In genomic region chr2:217840522-217840921, GRCh38 we compare ENCODE assay signal across 23 cellular contexts.
DNase-seq lines count a peak whose midpoint lies in the region; ATAC-seq, FAIRE-seq and TF ChIP-seq lines count a peak whose summit lies in the region.
"Had no signal": no experiment of that assay in that cellular context is flagged by ENCODE, and none has a peak within 500 bp of the region (broad histone marks: within the 10 kb centered on the region; RNA-seq: fewer than 3 reads in every experiment).

No MANE protein-coding gene starts in this region.

- peak in 2 of 3 donors; percentile 50 to 59 for DNase-seq in right cardiac atrium
- DNase-seq in psoas muscle, result peak in 1 of 2 donors; percentile 53
- no peak for DNase-seq in transverse colon
- DNase-seq in T-helper 2 cell, result no peak
- no peak for DNase-seq in activated CD4-positive, alpha-beta T cell treated with anti-CD3 and anti-CD28 coated beads, Interleukin-2, amount 50 U/mL, for 1 hour
- no peak for DNase-seq in GM12892 (ENCODE audit: insufficient read length)
- DNase-seq: activated CD4-positive, alpha-beta memory T cell treated with anti-CD3 and anti-CD28 coated beads for 36 hours; activated CD8-positive, alpha-beta memory T cell treated with anti-CD3 and anti-CD28 coated beads, Interleukin-2, amount 50 U/mL, for 48 hours; aorta; central memory CD4-positive, alpha-beta T cell; DMS53; H9; IMR-90; NCI-H1105 treated with DMSO at 0.1 percent for 48 hours; NCI-H2081; NCI-H774; RPMI8226; stimulated activated naive CD4-positive, alpha-beta T cell treated with Interleukin-2 at 50 U/mL for 16 hours; T-helper 1 cell; trophoblast cell had no signal

- H3K9me3 ChIP-seq in right cardiac atrium (ENCODE audit: control insufficient read depth, low read length) (no peaks in the 10 kb centered on the region), psoas muscle (no peaks in the 10 kb centered on the region), transverse colon (no peaks in the 10 kb centered on the region)

- in situ Hi-C loops in transverse colon (cut with MboI; ENCODE audit: low pct_ligation_motif_present in 1 of 4, low pct_unique_long_range_greater_than_20kb in 1 of 4, low sequenced_read_pairs in 3 of 4), result no loop called here

- H3K4me3 ChIP-seq in right cardiac atrium (ENCODE audit: low read length) (no peak overlapping the region), psoas muscle (no peak overlapping the region), transverse colon (no peak overlapping the region)
- H3K4me3 ChIP-seq: BLaER1 had no signal

- 81% methylated on average over 3 of the region's 3 CpGs for WGBS in right cardiac atrium
- WGBS in psoas muscle, 3 donors, result 66 to 96% (median 74%) methylated on average over 3 of the region's 3 CpGs
- 86% methylated on average over 3 of the region's 3 CpGs; no CpG with 5 or more reads in 1 of the 2 donors for WGBS in transverse colon (ENCODE audit: low coverage in 1 of 2), 2 donors

- peaks cover 70% of the 10 kb centered on the region for H3K4me1 ChIP-seq in right cardiac atrium (ENCODE audit: control insufficient read depth, insufficient read depth, low read length)
- peaks cover 98% of the 10 kb centered on the region for H3K4me1 ChIP-seq in psoas muscle
- H3K4me1 ChIP-seq in transverse colon, result peaks cover 11 to 61% (median 31%) of the 10 kb centered on the region in 4 donors
- H3K4me1 ChIP-seq: BLaER1 had no signal

- intact Hi-C loops in right cardiac atrium (cut with DNase I) (no loop called here), psoas muscle (cut with DNase I) (no loop called here), transverse colon (cut with DNase I; ENCODE audit: low total_unique reads) (no loop called here)

- no peak for TF ChIP-seq EP300 in transverse colon (IDR thresholded peaks at IDR 0.05; ENCODE audit: low read depth)

- ATAC-seq in esophagus mucosa (peak; percentile 15), right cardiac atrium (no peak), psoas muscle (no peak)

- FAIRE-seq in GM12892 (lab: Jason Lieb, UNC), result no peak
- FAIRE-seq: keratinocyte had no signal

- H3K27ac ChIP-seq in right cardiac atrium (ENCODE audit: low read length), result peak overlapping the region; percentile 25
- H3K27ac ChIP-seq in psoas muscle, result peak overlapping the region; percentile 89
- H3K27ac ChIP-seq in transverse colon, result peak overlapping the region in 3 of 4 donors; percentile 1 to 91 (median 86)
- H3K27ac ChIP-seq: BLaER1 had no signal

- TF ChIP-seq POLR2A in transverse colon (IDR thresholded peaks at IDR 0.05) (no peak), GM12892 (IDR thresholded peaks at IDR 0.05; ENCODE audit: low read depth, low read length) (no peak)

- no peaks in the 10 kb centered on the region for H3K27me3 ChIP-seq in right cardiac atrium (ENCODE audit: control insufficient read depth, insufficient read depth)
- no peaks in the 10 kb centered on the region for H3K27me3 ChIP-seq in psoas muscle (ENCODE audit: insufficient read depth in 3 of 3, low read length in 2 of 3)
- no peaks in the 10 kb centered on the region for H3K27me3 ChIP-seq in transverse colon
- H3K27me3 ChIP-seq: BLaER1 had no signal

- H3K36me3 ChIP-seq in psoas muscle (ENCODE audit: insufficient read depth in 1 of 2, low read depth in 1 of 2) (peaks cover 4 to 81% of the 10 kb centered on the region in 2 donors), transverse colon (peaks cover 0 to under 1% (median 0%) of the 10 kb centered on the region in 4 donors)

- TF ChIP-seq CTCF in psoas muscle (IDR thresholded peaks at IDR 0.05) (no peak), transverse colon (IDR thresholded peaks at IDR 0.05) (no peak)

Comparison
In these comparisons a context has a peak if more than half of its experiments do, and no peak if none do; other contexts are left out.
1. DNase-seq: peak in right cardiac atrium (2 of 3); none in transverse colon (single experiment), T-helper 2 cell (0 of 5), activated CD4-positive, alpha-beta T cell treated with anti-CD3 and anti-CD28 coated beads, Interleukin-2, amount 50 U/mL, for 1 hour (single experiment) and GM12892 (single experiment).
2. H3K27ac ChIP-seq: peak in every context shown above with its lines; median percentile 89 in psoas muscle; 86 in transverse colon; 25 in right cardiac atrium.